Comparison of ENCODE assay signal across 25 cellular contexts in the genomic region with DNA sequence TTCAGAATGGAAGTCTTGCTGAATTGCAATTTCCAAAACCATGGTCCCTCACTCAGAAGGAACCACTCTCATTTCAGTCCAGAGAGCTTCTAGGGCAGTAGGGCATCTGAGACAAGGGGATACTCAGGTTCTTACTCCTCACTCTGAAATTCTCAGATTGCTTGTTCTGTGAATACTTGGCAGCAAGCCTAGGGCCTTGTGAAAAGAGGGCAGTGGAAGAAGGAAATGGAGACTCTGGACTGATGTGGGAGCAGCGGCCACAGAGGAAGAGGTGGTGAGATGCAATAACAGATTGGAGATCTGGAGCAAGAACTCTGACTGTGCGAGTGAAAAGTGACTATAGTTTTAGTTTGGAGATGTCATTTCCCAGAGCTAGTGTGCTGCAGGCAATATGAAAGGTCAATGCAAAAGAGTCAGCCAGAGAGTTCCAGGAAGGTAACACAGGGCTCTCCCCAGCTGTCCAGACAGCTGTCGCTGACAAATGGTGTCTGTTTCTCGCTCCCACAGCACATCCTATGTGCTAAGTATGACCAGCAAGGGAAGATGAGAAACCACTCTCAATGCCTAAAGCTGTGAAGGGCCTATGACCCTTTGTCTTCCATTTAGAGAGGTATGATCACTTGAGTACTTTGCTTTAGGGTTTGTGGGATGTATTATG.
A peak's percentile ranks its signal among the peaks of the same experiment; 100 is the strongest.
DNase-seq lines count a peak whose midpoint lies in the region; ATAC-seq and TF ChIP-seq lines count a peak whose summit lies in the region.
"Had no signal": no experiment of that assay in that cellular context is flagged by ENCODE, and none has a peak within 500 bp of the region (broad histone marks: within the 10 kb centered on the region; RNA-seq: fewer than 3 reads in every experiment).

No MANE protein-coding gene starts in this region.

- H3K4me3 Mint-ChIP-seq in mesothelial cell of epicardium (no peak overlapping the region), endothelial cell (ENCODE audit: unreplicated experiment) (no peak overlapping the region)
- H3K4me3 Mint-ChIP-seq in CD8-positive, alpha-beta memory T cell, result no peak overlapping the region
- H3K4me3 Mint-ChIP-seq: activated CD4-positive, alpha-beta T cell treated with anti-CD3 and anti-CD28 coated beads, Interleukin-2, amount 10 ng/mL, durations not matched to agents 7 days and 5 days; CD14-positive monocyte had no signal

- H3K9me3 Mint-ChIP-seq in mesothelial cell of epicardium (peaks cover 7% of the 10 kb centered on the region), endothelial cell (ENCODE audit: unreplicated experiment) (no peaks in the 10 kb centered on the region)
- peaks cover 0 to 4% (median 2%) of the 10 kb centered on the region in 5 donors for H3K9me3 Mint-ChIP-seq in CD8-positive, alpha-beta memory T cell
- H3K9me3 Mint-ChIP-seq: activated CD4-positive, alpha-beta T cell treated with anti-CD3 and anti-CD28 coated beads, Interleukin-2, amount 10 ng/mL, durations not matched to agents 7 days and 5 days had no signal

- H3K9me3 ChIP-seq in CD8-positive, alpha-beta memory T cell (ENCODE audit: low read length), result no peaks in the 10 kb centered on the region
- H3K9me3 ChIP-seq: esophagus squamous epithelium, gastroesophageal sphincter, SJSA1 had no signal

- CTCF ChIA-PET in CD8-positive, alpha-beta memory T cell (lab: Charles Lee), result no interaction called here

- no peak overlapping the region for H3K27ac ChIP-seq in CD8-positive, alpha-beta memory T cell (ENCODE audit: low read depth, low read length)
- H3K27ac ChIP-seq: esophagus squamous epithelium, gastroesophageal sphincter, KMS-11, SJSA1 had no signal

- H3K27ac Mint-ChIP-seq in mesothelial cell of epicardium (peak overlapping the region; percentile 47), endothelial cell (ENCODE audit: unreplicated experiment) (no peak overlapping the region)
- H3K27ac Mint-ChIP-seq in CD8-positive, alpha-beta memory T cell, result no peak overlapping the region
- H3K27ac Mint-ChIP-seq: activated CD4-positive, alpha-beta T cell treated with anti-CD3 and anti-CD28 coated beads, Interleukin-2, amount 10 ng/mL, durations not matched to agents 7 days and 5 days; activated naive CD4-positive, alpha-beta T cell treated with anti-CD3 and anti-CD28 coated beads, Interleukin-2, amount 50 U/mL, for 72 hours had no signal

- TF ChIP-seq CTCF in mesothelial cell of epicardium (IDR thresholded peaks at IDR 0.05; ENCODE audit: unreplicated experiment), result no peak
- no peak for TF ChIP-seq CTCF in endothelial cell (IDR thresholded peaks at IDR 0.05; ENCODE audit: unreplicated experiment)

- H3K4me1 Mint-ChIP-seq in mesothelial cell of epicardium (peaks cover 35% of the 10 kb centered on the region), endothelial cell (ENCODE audit: unreplicated experiment) (peaks cover 4% of the 10 kb centered on the region)
- H3K4me1 Mint-ChIP-seq in CD8-positive, alpha-beta memory T cell, result no peaks in the 10 kb centered on the region
- H3K4me1 Mint-ChIP-seq: activated CD4-positive, alpha-beta T cell treated with anti-CD3 and anti-CD28 coated beads, Interleukin-2, amount 10 ng/mL, durations not matched to agents 7 days and 5 days had no signal

- peaks cover 7% of the 10 kb centered on the region for H3K27me3 Mint-ChIP-seq in mesothelial cell of epicardium (ENCODE audit: low read depth)
- peaks cover 0 to 5% of the 10 kb centered on the region in 2 donors for H3K27me3 Mint-ChIP-seq in CD8-positive, alpha-beta memory T cell
- H3K27me3 Mint-ChIP-seq in endothelial cell (ENCODE audit: unreplicated experiment), result peaks cover 3% of the 10 kb centered on the region
- H3K27me3 Mint-ChIP-seq: activated CD4-positive, alpha-beta T cell treated with anti-CD3 and anti-CD28 coated beads, Interleukin-2, amount 10 ng/mL, durations not matched to agents 7 days and 5 days had no signal

- H3K4me1 ChIP-seq in CD8-positive, alpha-beta memory T cell (ENCODE audit: insufficient read depth, low read length), result no peaks in the 10 kb centered on the region
- H3K4me1 ChIP-seq: esophagus squamous epithelium, gastroesophageal sphincter, SJSA1 had no signal

- H3K4me3 ChIP-seq in CD8-positive, alpha-beta memory T cell (ENCODE audit: low read length), result no peak overlapping the region
- H3K4me3 ChIP-seq: esophagus squamous epithelium, gastroesophageal sphincter, GM12878, SJSA1 had no signal

- H3K36me3 Mint-ChIP-seq in mesothelial cell of epicardium, result no peaks in the 10 kb centered on the region
- H3K36me3 Mint-ChIP-seq in CD8-positive, alpha-beta memory T cell, result no peaks in the 10 kb centered on the region
- no peaks in the 10 kb centered on the region for H3K36me3 Mint-ChIP-seq in endothelial cell (ENCODE audit: low read depth, unreplicated experiment)
- H3K36me3 Mint-ChIP-seq: activated naive CD4-positive, alpha-beta T cell treated with anti-CD3 and anti-CD28 coated beads, Interleukin-2, amount 50 U/mL, for 72 hours; CD14-positive monocyte had no signal

- no peaks in the 10 kb centered on the region for H3K27me3 ChIP-seq in CD8-positive, alpha-beta memory T cell (ENCODE audit: insufficient read depth, low read length, poor library complexity, severe bottlenecking)
- H3K27me3 ChIP-seq: esophagus squamous epithelium, SJSA1 had no signal

- ATAC-seq in GM18858 (IDR thresholded peaks at IDR 0.05; ENCODE audit: unreplicated experiment), result no peak
- ATAC-seq: activated naive CD4-positive, alpha-beta T cell treated with anti-CD3 and anti-CD28 coated beads, Interleukin-2, amount 50 U/mL, for 72 hours; GM12878; Panc1 had no signal

- H3K36me3 ChIP-seq in CD8-positive, alpha-beta memory T cell (ENCODE audit: insufficient read depth, low read length), result no peaks in the 10 kb centered on the region
- H3K36me3 ChIP-seq: esophagus squamous epithelium, gastroesophageal sphincter, SJSA1 had no signal

- DNase-seq in GF-D8 (lab: John Stamatoyannopoulos, UW) (peak; percentile 46), MV-4-11 (lab: John Stamatoyannopoulos, UW) (peak; percentile 2), UCSD-AML1 (lab: John Stamatoyannopoulos, UW; ENCODE audit: unreplicated experiment) (peak; percentile 18), mesothelial cell of epicardium (ENCODE audit: low spot score in 2 of 2, unreplicated experiment in 2 of 2) (no peak), nucleus accumbens (lab: John Stamatoyannopoulos, UW) (no peak), endothelial cell (ENCODE audit: low spot score) (no peak)
- DNase-seq in CD8-positive, alpha-beta memory T cell, result no peak
- DNase-seq: activated CD4-positive, alpha-beta T cell treated with anti-CD3 and anti-CD28 coated beads, Interleukin-2, amount 10 ng/mL, durations not matched to agents 7 days and 5 days; aorta; effector memory CD4-positive, alpha-beta T cell; esophagus squamous epithelium; NCI-H1105 treated with DMSO at 0.1 percent for 48 hours; NCI-H748 treated with DMSO at 0.1 percent for 48 hours; retina; stimulated activated CD4-positive, alpha-beta T cell treated with anti-CD3 and anti-CD28 coated beads, Interleukin-4, amount 100 ng/mL, for 24 hours; stimulated activated naive CD4-positive, alpha-beta T cell treated with Interleukin-2 at 50 U/mL for 16 hours; T-helper 1 cell had no signal

- POLR2A ChIA-PET in CD8-positive, alpha-beta memory T cell (lab: Charles Lee), result interaction anchor here (0.6 kb wide), 1 partner anchor 643 kb away, joined by 4 read pairs; no protein-coding TSS in a partner anchor

Comparison
In these comparisons a context has a peak if more than half of its experiments do, and no peak if none do; other contexts are left out.
1. DNase-seq: peak in GF-D8 (single experiment), MV-4-11 (single experiment) and UCSD-AML1 (single experiment); none in mesothelial cell of epicardium (0 of 2), nucleus accumbens (0 of 56), CD8-positive, alpha-beta memory T cell (0 of 5) and endothelial cell (single experiment).